1 cellular context compared by ENCODE assay signal in genomic region chr2:181891966-181892794, GRCh38.
A peak's percentile ranks its signal among the peaks of the same experiment; 100 is the strongest.
TF ChIP-seq lines count a peak whose summit lies in the region.

No MANE protein-coding gene starts in this region.

TF ChIP-seq in HepG2, 621 proteins besides CTCF, POLR2A, EP300 and RAD21 (continued from another document and continues in another):
- TF ChIP-seq ATF6 (CRISPR knock-in tag; conservative IDR thresholded peaks at IDR 0.05) (no peak), ZNF180 (CRISPR knock-in tag; IDR thresholded peaks at IDR 0.05; ENCODE audit: borderline replicate concordance, low read depth) (no peak; the same call in 1 of the 2 replicates), CREBL2 (CRISPR knock-in tag; IDR thresholded peaks at IDR 0.05; ENCODE audit: borderline replicate concordance) (peak; percentile 99), SMAD3 (CRISPR knock-in tag; IDR thresholded peaks at IDR 0.05) (peak; percentile 95; the same call in 1 of the 2 replicates), PPARG (CRISPR knock-in tag; conservative IDR thresholded peaks at IDR 0.05) (peak; percentile 25; the same call in 1 of the 2 replicates), HMGA1 (CRISPR knock-in tag; conservative IDR thresholded peaks at IDR 0.05) (no peak), ATM (IDR thresholded peaks at IDR 0.05; ENCODE audit: borderline replicate concordance) (no peak), CSRNP2 (CRISPR knock-in tag; conservative IDR thresholded peaks at IDR 0.05; ENCODE audit: low read depth) (no peak; the same call in 1 of the 2 replicates), ZNF75D (CRISPR knock-in tag; IDR thresholded peaks at IDR 0.05; ENCODE audit: borderline replicate concordance) (peak; percentile 88; the same call in 1 of the 2 replicates), GTF2F1 (IDR thresholded peaks at IDR 0.05; ENCODE audit: low read length) (peak; percentile 13; the same call in 1 of the 2 replicates), TBP (CRISPR knock-in tag; IDR thresholded peaks at IDR 0.05) (no peak), XBP1 (CRISPR knock-in tag; IDR thresholded peaks at IDR 0.05) (no peak), PRDM4 (CRISPR knock-in tag; IDR thresholded peaks at IDR 0.05; ENCODE audit: borderline replicate concordance) (no peak), HNRNPH1 (optimal IDR thresholded peaks at IDR 0.05; ENCODE audit: low read depth, low read length) (no peak), ISX (CRISPR knock-in tag; conservative IDR thresholded peaks at IDR 0.05) (peak; percentile 88; the same call in 1 of the 2 replicates), MED8 (CRISPR knock-in tag; IDR thresholded peaks at IDR 0.05; ENCODE audit: insufficient replicate concordance) (peak; percentile 44), ZNF143 (CRISPR knock-in tag; IDR thresholded peaks at IDR 0.05) (peak; percentile 55; the same call in 1 of the 2 replicates), ZNF512B (CRISPR knock-in tag; IDR thresholded peaks at IDR 0.05; ENCODE audit: borderline replicate concordance) (peak; percentile 99), ZMYM3 (CRISPR knock-in tag; IDR thresholded peaks at IDR 0.05) (peak; percentile 67), PHF21A (CRISPR knock-in tag; IDR thresholded peaks at IDR 0.05) (peak; percentile 48; the same call in 1 of the 2 replicates), ZNF543 (CRISPR knock-in tag; IDR thresholded peaks at IDR 0.05) (peak; percentile 94), KLF9 (CRISPR knock-in tag; IDR thresholded peaks at IDR 0.05; ENCODE audit: low read depth) (no peak; the same call in 1 of the 2 replicates), MBNL3 (CRISPR knock-in tag; conservative IDR thresholded peaks at IDR 0.05) (no peak), MXD3 (CRISPR knock-in tag; IDR thresholded peaks at IDR 0.05) (peak; percentile 98), ZNF234 (CRISPR knock-in tag; conservative IDR thresholded peaks at IDR 0.05) (no peak; the same call in 1 of the 2 replicates)
- TF ChIP-seq, protein P1, sequence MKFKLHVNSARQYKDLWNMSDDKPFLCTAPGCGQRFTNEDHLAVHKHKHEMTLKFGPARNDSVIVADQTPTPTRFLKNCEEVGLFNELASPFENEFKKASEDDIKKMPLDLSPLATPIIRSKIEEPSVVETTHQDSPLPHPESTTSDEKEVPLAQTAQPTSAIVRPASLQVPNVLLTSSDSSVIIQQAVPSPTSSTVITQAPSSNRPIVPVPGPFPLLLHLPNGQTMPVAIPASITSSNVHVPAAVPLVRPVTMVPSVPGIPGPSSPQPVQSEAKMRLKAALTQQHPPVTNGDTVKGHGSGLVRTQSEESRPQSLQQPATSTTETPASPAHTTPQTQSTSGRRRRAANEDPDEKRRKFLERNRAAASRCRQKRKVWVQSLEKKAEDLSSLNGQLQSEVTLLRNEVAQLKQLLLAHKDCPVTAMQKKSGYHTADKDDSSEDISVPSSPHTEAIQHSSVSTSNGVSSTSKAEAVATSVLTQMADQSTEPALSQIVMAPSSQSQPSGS (CRISPR knock-in tag; IDR thresholded peaks at IDR 0.05) = peak; percentile 78; the same call in 1 of the 2 replicates
- TF ChIP-seq, protein P2, sequence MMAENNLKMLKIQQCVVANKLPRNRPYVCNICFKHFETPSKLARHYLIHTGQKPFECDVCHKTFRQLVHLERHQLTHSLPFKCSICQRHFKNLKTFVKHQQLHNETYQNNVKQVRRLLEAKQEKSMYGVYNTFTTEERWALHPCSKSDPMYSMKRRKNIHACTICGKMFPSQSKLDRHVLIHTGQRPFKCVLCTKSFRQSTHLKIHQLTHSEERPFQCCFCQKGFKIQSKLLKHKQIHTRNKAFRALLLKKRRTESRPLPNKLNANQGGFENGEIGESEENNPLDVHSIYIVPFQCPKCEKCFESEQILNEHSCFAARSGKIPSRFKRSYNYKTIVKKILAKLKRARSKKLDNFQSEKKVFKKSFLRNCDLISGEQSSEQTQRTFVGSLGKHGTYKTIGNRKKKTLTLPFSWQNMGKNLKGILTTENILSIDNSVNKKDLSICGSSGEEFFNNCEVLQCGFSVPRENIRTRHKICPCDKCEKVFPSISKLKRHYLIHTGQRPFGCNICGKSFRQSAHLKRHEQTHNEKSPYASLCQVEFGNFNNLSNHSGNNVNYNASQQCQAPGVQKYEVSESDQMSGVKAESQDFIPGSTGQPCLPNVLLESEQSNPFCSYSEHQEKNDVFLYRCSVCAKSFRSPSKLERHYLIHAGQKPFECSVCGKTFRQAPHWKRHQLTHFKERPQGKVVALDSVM (CRISPR knock-in tag; IDR thresholded peaks at IDR 0.05) = peak; percentile 69; the same call in 1 of the 2 replicates
- TF ChIP-seq, protein P3, sequence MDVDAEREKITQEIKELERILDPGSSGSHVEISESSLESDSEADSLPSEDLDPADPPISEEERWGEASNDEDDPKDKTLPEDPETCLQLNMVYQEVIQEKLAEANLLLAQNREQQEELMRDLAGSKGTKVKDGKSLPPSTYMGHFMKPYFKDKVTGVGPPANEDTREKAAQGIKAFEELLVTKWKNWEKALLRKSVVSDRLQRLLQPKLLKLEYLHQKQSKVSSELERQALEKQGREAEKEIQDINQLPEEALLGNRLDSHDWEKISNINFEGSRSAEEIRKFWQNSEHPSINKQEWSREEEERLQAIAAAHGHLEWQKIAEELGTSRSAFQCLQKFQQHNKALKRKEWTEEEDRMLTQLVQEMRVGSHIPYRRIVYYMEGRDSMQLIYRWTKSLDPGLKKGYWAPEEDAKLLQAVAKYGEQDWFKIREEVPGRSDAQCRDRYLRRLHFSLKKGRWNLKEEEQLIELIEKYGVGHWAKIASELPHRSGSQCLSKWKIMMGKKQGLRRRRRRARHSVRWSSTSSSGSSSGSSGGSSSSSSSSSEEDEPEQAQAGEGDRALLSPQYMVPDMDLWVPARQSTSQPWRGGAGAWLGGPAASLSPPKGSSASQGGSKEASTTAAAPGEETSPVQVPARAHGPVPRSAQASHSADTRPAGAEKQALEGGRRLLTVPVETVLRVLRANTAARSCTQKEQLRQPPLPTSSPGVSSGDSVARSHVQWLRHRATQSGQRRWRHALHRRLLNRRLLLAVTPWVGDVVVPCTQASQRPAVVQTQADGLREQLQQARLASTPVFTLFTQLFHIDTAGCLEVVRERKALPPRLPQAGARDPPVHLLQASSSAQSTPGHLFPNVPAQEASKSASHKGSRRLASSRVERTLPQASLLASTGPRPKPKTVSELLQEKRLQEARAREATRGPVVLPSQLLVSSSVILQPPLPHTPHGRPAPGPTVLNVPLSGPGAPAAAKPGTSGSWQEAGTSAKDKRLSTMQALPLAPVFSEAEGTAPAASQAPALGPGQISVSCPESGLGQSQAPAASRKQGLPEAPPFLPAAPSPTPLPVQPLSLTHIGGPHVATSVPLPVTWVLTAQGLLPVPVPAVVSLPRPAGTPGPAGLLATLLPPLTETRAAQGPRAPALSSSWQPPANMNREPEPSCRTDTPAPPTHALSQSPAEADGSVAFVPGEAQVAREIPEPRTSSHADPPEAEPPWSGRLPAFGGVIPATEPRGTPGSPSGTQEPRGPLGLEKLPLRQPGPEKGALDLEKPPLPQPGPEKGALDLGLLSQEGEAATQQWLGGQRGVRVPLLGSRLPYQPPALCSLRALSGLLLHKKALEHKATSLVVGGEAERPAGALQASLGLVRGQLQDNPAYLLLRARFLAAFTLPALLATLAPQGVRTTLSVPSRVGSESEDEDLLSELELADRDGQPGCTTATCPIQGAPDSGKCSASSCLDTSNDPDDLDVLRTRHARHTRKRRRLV (CRISPR knock-in tag; IDR thresholded peaks at IDR 0.05) = peak; percentile 88; the same call in 1 of the 2 replicates
- TF ChIP-seq, protein P4, sequence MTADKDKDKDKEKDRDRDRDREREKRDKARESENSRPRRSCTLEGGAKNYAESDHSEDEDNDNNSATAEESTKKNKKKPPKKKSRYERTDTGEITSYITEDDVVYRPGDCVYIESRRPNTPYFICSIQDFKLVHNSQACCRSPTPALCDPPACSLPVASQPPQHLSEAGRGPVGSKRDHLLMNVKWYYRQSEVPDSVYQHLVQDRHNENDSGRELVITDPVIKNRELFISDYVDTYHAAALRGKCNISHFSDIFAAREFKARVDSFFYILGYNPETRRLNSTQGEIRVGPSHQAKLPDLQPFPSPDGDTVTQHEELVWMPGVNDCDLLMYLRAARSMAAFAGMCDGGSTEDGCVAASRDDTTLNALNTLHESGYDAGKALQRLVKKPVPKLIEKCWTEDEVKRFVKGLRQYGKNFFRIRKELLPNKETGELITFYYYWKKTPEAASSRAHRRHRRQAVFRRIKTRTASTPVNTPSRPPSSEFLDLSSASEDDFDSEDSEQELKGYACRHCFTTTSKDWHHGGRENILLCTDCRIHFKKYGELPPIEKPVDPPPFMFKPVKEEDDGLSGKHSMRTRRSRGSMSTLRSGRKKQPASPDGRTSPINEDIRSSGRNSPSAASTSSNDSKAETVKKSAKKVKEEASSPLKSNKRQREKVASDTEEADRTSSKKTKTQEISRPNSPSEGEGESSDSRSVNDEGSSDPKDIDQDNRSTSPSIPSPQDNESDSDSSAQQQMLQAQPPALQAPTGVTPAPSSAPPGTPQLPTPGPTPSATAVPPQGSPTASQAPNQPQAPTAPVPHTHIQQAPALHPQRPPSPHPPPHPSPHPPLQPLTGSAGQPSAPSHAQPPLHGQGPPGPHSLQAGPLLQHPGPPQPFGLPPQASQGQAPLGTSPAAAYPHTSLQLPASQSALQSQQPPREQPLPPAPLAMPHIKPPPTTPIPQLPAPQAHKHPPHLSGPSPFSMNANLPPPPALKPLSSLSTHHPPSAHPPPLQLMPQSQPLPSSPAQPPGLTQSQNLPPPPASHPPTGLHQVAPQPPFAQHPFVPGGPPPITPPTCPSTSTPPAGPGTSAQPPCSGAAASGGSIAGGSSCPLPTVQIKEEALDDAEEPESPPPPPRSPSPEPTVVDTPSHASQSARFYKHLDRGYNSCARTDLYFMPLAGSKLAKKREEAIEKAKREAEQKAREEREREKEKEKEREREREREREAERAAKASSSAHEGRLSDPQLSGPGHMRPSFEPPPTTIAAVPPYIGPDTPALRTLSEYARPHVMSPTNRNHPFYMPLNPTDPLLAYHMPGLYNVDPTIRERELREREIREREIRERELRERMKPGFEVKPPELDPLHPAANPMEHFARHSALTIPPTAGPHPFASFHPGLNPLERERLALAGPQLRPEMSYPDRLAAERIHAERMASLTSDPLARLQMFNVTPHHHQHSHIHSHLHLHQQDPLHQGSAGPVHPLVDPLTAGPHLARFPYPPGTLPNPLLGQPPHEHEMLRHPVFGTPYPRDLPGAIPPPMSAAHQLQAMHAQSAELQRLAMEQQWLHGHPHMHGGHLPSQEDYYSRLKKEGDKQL (CRISPR knock-in tag; IDR thresholded peaks at IDR 0.05; ENCODE audit: low read depth) = peak; percentile 44; the same call in 1 of the 2 replicates
